Comparison of ENCODE assay signal across 13 cellular contexts in the genomic region with DNA sequence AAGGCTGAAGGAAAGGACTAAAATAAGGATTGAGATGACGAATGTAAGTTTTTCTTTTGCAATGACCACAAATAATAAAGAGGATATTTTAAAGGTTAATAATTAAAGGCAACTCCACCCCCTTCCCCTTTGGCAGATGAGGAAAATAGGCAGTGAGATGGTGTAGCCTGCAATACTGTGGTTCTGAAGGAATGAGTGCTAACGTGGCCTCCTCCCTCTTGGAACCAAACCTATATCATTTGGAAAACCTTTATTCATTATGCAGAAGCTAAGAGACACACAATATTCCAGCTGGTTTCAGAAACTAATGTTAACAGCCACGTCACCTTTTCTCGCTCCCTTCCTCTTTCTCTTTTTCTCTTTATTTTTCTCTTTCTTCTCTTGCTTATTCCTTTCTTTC.
"Had no signal": no experiment of that assay in that cellular context is flagged by ENCODE, and none has a peak within 500 bp of the region (broad histone marks: within the 10 kb centered on the region; RNA-seq: fewer than 3 reads in every experiment).

No MANE protein-coding gene starts in this region.

- H3K4me3 ChIP-seq: adrenal gland, testis had no signal

- H3K4me1 ChIP-seq: adrenal gland, testis had no signal

- H3K9me3 ChIP-seq: adrenal gland, testis had no signal

- DNase-seq: activated B cell treated with CpG ODN at 0.5 μM for 24 hours; activated CD4-positive, alpha-beta T cell treated with anti-CD3 and anti-CD28 coated beads, Interleukin-2, amount 10 ng/mL, durations not matched to agents 24 days and 14 days; activated naive CD4-positive, alpha-beta T cell treated with anti-CD3 and anti-CD28 coated beads for 36 hours; activated T-cell treated with anti-CD3 and anti-CD28 coated beads for 4 hours; adrenal gland; effector memory CD4-positive, alpha-beta T cell; islet precursor cell; posterior cingulate gyrus; stimulated activated CD4-positive, alpha-beta T cell treated with anti-CD3 and anti-CD28 coated beads, Interleukin-2, amount 100 ng/mL, for 48 hours; stimulated activated CD8-positive, alpha-beta memory T cell treated with anti-CD3 and anti-CD28 coated beads, Interleukin-4, amount 100 ng/mL, for 48 hours; stimulated activated naive CD8-positive, alpha-beta T cell treated with anti-CD3 and anti-CD28 coated beads, Interleukin-15, Interleukin-2, amounts not matched to agents 100 U/mL and 50 U/mL, for 24 hours; T-helper 2 cell; testis had no signal

- H3K27ac ChIP-seq: adrenal gland, testis had no signal

- H3K36me3 ChIP-seq: adrenal gland had no signal

- H3K27me3 ChIP-seq: adrenal gland, testis had no signal
